In genomic region chr20:38113401-38114325, GRCh38 we compare ENCODE assay signal across 8 cellular contexts. TPM values are rescaled to one million over a fixed set of nuclear protein-coding genes. Genes with fewer than 3 reads are reported as not detected.
DNase-seq lines count a peak whose midpoint lies in the region; ATAC-seq and TF ChIP-seq lines count a peak whose summit lies in the region.

No MANE protein-coding gene starts in this region.

- in situ Hi-C loops in GM13976 (cut with MboI; ENCODE audit: low sequenced_read_pairs, unreplicated experiment), result no loop called here

- ATAC-seq in GM21786 (IDR thresholded peaks at IDR 0.05; ENCODE audit: unreplicated experiment), result no peak

- TF ChIP-seq CTCF in GM13976 (IDR thresholded peaks at IDR 0.05; ENCODE audit: borderline replicate concordance, control extremely low read depth, extremely low read depth, insufficient read depth, missing control alignments), result no peak

- DNase-seq in ELF-1 (ENCODE audit: low read depth, low spot score) (peak; percentile 84), M059J (ENCODE audit: low read depth) (peak; percentile 84), mucosa of gallbladder (ENCODE audit: low spot score) (peak; percentile 33), GM13976 (ENCODE audit: low spot score) (no peak), T1000 (lab: John Stamatoyannopoulos, UW) (no peak)
- DNase-seq in activated CD4-positive, alpha-beta T cell treated with anti-CD3 and anti-CD28 coated beads, Interleukin-2, amount 50 U/mL, for 48 hours, result peak; percentile 7 to 19
- no peak for DNase-seq in stimulated activated CD4-positive, alpha-beta T cell treated with anti-CD3 and anti-CD28 coated beads, Interleukin-1b, Interleukin-23, amount 100 ng/mL, for 48 hours

RNA-seq across cellular contexts. Expression of gene TGM2, which starts 51.4 kb away (rescaled TPM):
- total RNA-seq in M059J (2014; rRNA removed; shearing (Covaris generic)), result 76.6 and 108 TPM in 2 replicates
- 389 TPM for total RNA-seq in mucosa of gallbladder

Comparison
In these comparisons a context has a peak if more than half of its experiments do, and no peak if none do; other contexts are left out.
1. DNase-seq: peak in ELF-1 (single experiment), M059J (single experiment), activated CD4-positive, alpha-beta T cell treated with anti-CD3 and anti-CD28 coated beads, Interleukin-2, amount 50 U/mL, for 48 hours (2 of 2) and mucosa of gallbladder (single experiment); none in GM13976 (single experiment), T1000 (single experiment) and stimulated activated CD4-positive, alpha-beta T cell treated with anti-CD3 and anti-CD28 coated beads, Interleukin-1b, Interleukin-23, amount 100 ng/mL, for 48 hours (single experiment).